In the genomic region with DNA sequence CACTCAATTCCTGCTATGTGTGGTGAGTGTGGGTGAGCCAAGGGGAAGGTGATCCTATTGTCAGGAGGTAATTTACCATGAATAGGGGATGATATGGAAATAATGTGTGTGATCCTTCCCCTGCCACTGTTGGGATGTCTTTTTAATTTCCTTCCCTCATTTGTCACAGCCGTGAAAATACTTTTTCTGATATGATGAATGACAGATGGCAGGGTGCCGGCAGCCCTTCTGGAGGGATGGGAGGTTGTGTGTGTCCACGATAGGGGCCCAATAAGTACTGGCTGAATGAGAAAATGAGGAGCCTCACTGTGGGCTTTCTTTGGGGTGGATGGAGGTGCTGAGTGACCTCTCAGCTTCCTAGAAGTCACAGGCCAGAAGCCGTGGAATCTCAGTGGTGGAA, we compare ENCODE assay signal across 24 cellular contexts.
DNase-seq lines count a peak whose midpoint lies in the region; ATAC-seq and TF ChIP-seq lines count a peak whose summit lies in the region.
"Had no signal": no experiment of that assay in that cellular context is flagged by ENCODE, and none has a peak within 500 bp of the region (broad histone marks: within the 10 kb centered on the region; RNA-seq: fewer than 3 reads in every experiment).

No MANE protein-coding gene starts in this region.

- CTCF ChIA-PET in activated CD4-positive, alpha-beta T cell treated with anti-CD3 and anti-CD28 coated beads for 36 hours (lab: Charles Lee), result interaction anchor here (1.2 kb wide), 1 partner anchor 15 kb away, joined by 3 read pairs; no protein-coding TSS in a partner anchor
- CTCF ChIA-PET in CD4-positive, alpha-beta T cell (lab: Charles Lee), result interaction anchor here (0.5 kb wide), 1 partner anchor 1071 kb away, joined by 3 read pairs; no protein-coding TSS in a partner anchor

- ATAC-seq in activated CD4-positive, alpha-beta T cell treated with anti-CD3 and anti-CD28 coated beads for 36 hours, result no peak
- no peak for ATAC-seq in CD4-positive, alpha-beta T cell (ENCODE audit: poor library complexity)
- no peak for ATAC-seq in naive thymus-derived CD8-positive, alpha-beta T cell
- ATAC-seq in HG03469 (IDR thresholded peaks at IDR 0.05; ENCODE audit: unreplicated experiment), result no peak
- ATAC-seq: pancreas had no signal

- no peak overlapping the region for H3K4me3 Mint-ChIP-seq in activated CD4-positive, alpha-beta T cell treated with anti-CD3 and anti-CD28 coated beads for 36 hours
- no peak overlapping the region for H3K4me3 Mint-ChIP-seq in CD4-positive, alpha-beta T cell
- no peak overlapping the region for H3K4me3 Mint-ChIP-seq in activated naive CD8-positive, alpha-beta T cell
- peak overlapping the region in 3 of 10 donors; percentile 9 to 29 (median 25) for H3K4me3 Mint-ChIP-seq in naive thymus-derived CD8-positive, alpha-beta T cell
- H3K4me3 Mint-ChIP-seq: brain, nephron progenitor cell had no signal

- POLR2A ChIA-PET in activated CD4-positive, alpha-beta T cell treated with anti-CD3 and anti-CD28 coated beads for 36 hours (lab: Charles Lee), result no interaction called here
- POLR2A ChIA-PET in CD4-positive, alpha-beta T cell (lab: Charles Lee), result no interaction called here
- POLR2A ChIA-PET in naive thymus-derived CD8-positive, alpha-beta T cell (lab: Charles Lee), result interaction anchor here (0.6 to 1.8 kb wide), 2 partner anchors 8 to 15 kb away, joined by 3 read pairs; no protein-coding TSS in a partner anchor

- no peak overlapping the region for H3K27ac ChIP-seq in CD4-positive, alpha-beta T cell (ENCODE audit: low read depth, low read length)
- H3K27ac ChIP-seq: pancreas, SJSA1, transverse colon had no signal

- no peak for DNase-seq in activated CD4-positive, alpha-beta T cell treated with anti-CD3 and anti-CD28 coated beads for 36 hours
- no peak for DNase-seq in activated CD4-positive, alpha-beta T cell treated with anti-CD3 and anti-CD28 coated beads, Interleukin-2, amount 50 U/mL, for 4 hours
- no peak for DNase-seq in CD4-positive, alpha-beta T cell
- no peak for DNase-seq in naive thymus-derived CD8-positive, alpha-beta T cell
- DNase-seq in NOMO-1 treated with DMSO at 0.1 percent for 48 hours (lab: John Stamatoyannopoulos, UW; ENCODE audit: unreplicated experiment) (no peak), NCI-H128 (lab: John Stamatoyannopoulos, UW; ENCODE audit: unreplicated experiment) (no peak)
- DNase-seq: activated CD4-positive, alpha-beta T cell treated with anti-CD3 and anti-CD28 coated beads for 4 hours; activated CD8-positive, alpha-beta memory T cell treated with anti-CD3 and anti-CD28 coated beads, Interleukin-2, amount 50 U/mL, for 48 hours; activated gamma-delta T cell; DMS53; effector CD4-positive, alpha-beta T cell; midbrain; NCI-H1092; NCI-H1930; NCI-H2227 treated with DMSO at 0.1 percent for 48 hours; NCI-H526 treated with DMSO at 0.1 percent for 48 hours; nephron progenitor cell; pancreas; small intestine; transverse colon had no signal

- no peaks in the 10 kb centered on the region for H3K9me3 Mint-ChIP-seq in activated CD4-positive, alpha-beta T cell treated with anti-CD3 and anti-CD28 coated beads for 36 hours (ENCODE audit: low read depth)
- H3K9me3 Mint-ChIP-seq in CD4-positive, alpha-beta T cell, result no peaks in the 10 kb centered on the region
- H3K9me3 Mint-ChIP-seq in activated naive CD8-positive, alpha-beta T cell (ENCODE audit: low read depth), result no peaks in the 10 kb centered on the region
- H3K9me3 Mint-ChIP-seq in naive thymus-derived CD8-positive, alpha-beta T cell, result no peaks in the 10 kb centered on the region
- H3K9me3 Mint-ChIP-seq: brain, nephron progenitor cell had no signal

- peaks cover 72% of the 10 kb centered on the region for H3K4me1 Mint-ChIP-seq in activated CD4-positive, alpha-beta T cell treated with anti-CD3 and anti-CD28 coated beads for 36 hours
- H3K4me1 Mint-ChIP-seq in CD4-positive, alpha-beta T cell (ENCODE audit: low read depth), result peaks cover 79% of the 10 kb centered on the region
- H3K4me1 Mint-ChIP-seq in activated naive CD8-positive, alpha-beta T cell (ENCODE audit: low read depth), result peaks cover 86% of the 10 kb centered on the region
- H3K4me1 Mint-ChIP-seq in naive thymus-derived CD8-positive, alpha-beta T cell, result peaks cover 40 to 91% (median 83%) of the 10 kb centered on the region in 4 donors

- intact Hi-C loops in activated CD4-positive, alpha-beta T cell treated with anti-CD3 and anti-CD28 coated beads for 36 hours (cut with DNase I, micrococcal nuclease), result no loop called here
- intact Hi-C loops in CD4-positive, alpha-beta T cell (cut with DNase I, micrococcal nuclease), result loop anchor here in 1 of 2 experiments (5.0 kb wide), 1 partner anchor 108 kb away; a partner anchor contains a TSS

- H3K27ac Mint-ChIP-seq in activated CD4-positive, alpha-beta T cell treated with anti-CD3 and anti-CD28 coated beads for 36 hours, result peak overlapping the region; percentile 63
- H3K27ac Mint-ChIP-seq in CD4-positive, alpha-beta T cell, result peak overlapping the region; percentile 89
- peak overlapping the region; percentile 87 for H3K27ac Mint-ChIP-seq in activated naive CD8-positive, alpha-beta T cell
- peak overlapping the region; percentile 63 to 95 (median 87) for H3K27ac Mint-ChIP-seq in naive thymus-derived CD8-positive, alpha-beta T cell

- H3K36me3 Mint-ChIP-seq in activated CD4-positive, alpha-beta T cell treated with anti-CD3 and anti-CD28 coated beads for 36 hours (ENCODE audit: low read depth), result no peaks in the 10 kb centered on the region
- H3K36me3 Mint-ChIP-seq in CD4-positive, alpha-beta T cell (ENCODE audit: low read depth), result no peaks in the 10 kb centered on the region
- peaks cover 4% of the 10 kb centered on the region for H3K36me3 Mint-ChIP-seq in activated naive CD8-positive, alpha-beta T cell
- no peaks in the 10 kb centered on the region for H3K36me3 Mint-ChIP-seq in naive thymus-derived CD8-positive, alpha-beta T cell
- H3K36me3 Mint-ChIP-seq: brain had no signal

- no peak for TF ChIP-seq CTCF in CD4-positive, alpha-beta T cell (IDR thresholded peaks at IDR 0.05)

- no peaks in the 10 kb centered on the region for H3K9me3 ChIP-seq in CD4-positive, alpha-beta T cell (ENCODE audit: control insufficient read depth, low read length)
- H3K9me3 ChIP-seq: pancreas, SJSA1, transverse colon had no signal

- H3K27me3 ChIP-seq in CD4-positive, alpha-beta T cell (ENCODE audit: control insufficient read depth, insufficient read depth, low read length), result no peaks in the 10 kb centered on the region
- H3K27me3 ChIP-seq: SJSA1, transverse colon had no signal

- no peaks in the 10 kb centered on the region for H3K27me3 Mint-ChIP-seq in activated CD4-positive, alpha-beta T cell treated with anti-CD3 and anti-CD28 coated beads for 36 hours
- no peaks in the 10 kb centered on the region for H3K27me3 Mint-ChIP-seq in CD4-positive, alpha-beta T cell
- H3K27me3 Mint-ChIP-seq in activated naive CD8-positive, alpha-beta T cell, result no peaks in the 10 kb centered on the region
- H3K27me3 Mint-ChIP-seq in naive thymus-derived CD8-positive, alpha-beta T cell, result no peaks in the 10 kb centered on the region
